In the genomic region with DNA sequence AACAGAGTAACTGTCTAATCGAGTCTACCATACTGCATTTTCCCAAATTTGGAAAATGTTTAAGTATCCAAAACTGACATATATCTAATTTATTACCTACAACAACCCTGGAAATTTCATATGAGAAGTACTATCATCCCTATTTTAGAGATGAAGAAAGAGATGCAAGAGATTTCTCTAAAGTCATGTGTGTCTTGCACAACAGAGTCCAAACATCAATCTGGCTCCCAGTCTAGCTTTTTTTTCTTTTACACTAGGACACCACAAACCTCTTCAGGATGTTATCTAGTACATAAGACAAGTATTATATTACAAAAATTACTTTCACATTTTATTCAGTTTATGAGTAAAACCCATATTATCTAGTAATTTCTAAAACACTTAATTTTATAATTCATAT, we compare ENCODE assay signal across 33 cellular contexts. TPM values are rescaled to one million over a fixed set of nuclear protein-coding genes. Genes with fewer than 3 reads are reported as not detected.
"Had no signal": no experiment of that assay in that cellular context is flagged by ENCODE, and none has a peak within 500 bp of the region (broad histone marks: within the 10 kb centered on the region; RNA-seq: fewer than 3 reads in every experiment).

No MANE protein-coding gene starts in this region.

- H3K4me1 Mint-ChIP-seq: naive thymus-derived CD8-positive, alpha-beta T cell; stimulated activated memory B cell treated with anti-CD40 and anti-IgM and Interleukin-4, amounts not matched to agents 10 μg/mL and 1 μg/mL and 100 μg/mL, for 72 hours; stimulated activated naive CD8-positive, alpha-beta T cell treated with anti-CD3 and anti-CD28 coated beads, Interleukin-15, amount 100 ng/mL, for 72 hours had no signal

- H3K27ac Mint-ChIP-seq: naive thymus-derived CD8-positive, alpha-beta T cell; nephron; stimulated activated memory B cell treated with anti-CD40 and anti-IgM and Interleukin-4, amounts not matched to agents 10 μg/mL and 1 μg/mL and 100 μg/mL, for 72 hours; stimulated activated naive CD8-positive, alpha-beta T cell treated with anti-CD3 and anti-CD28 coated beads, Interleukin-15, amount 100 ng/mL, for 72 hours; type B pancreatic cell had no signal

- ATAC-seq: left ventricle myocardium superior; lower lobe of right lung; naive thymus-derived CD8-positive, alpha-beta T cell; stimulated activated memory B cell treated with anti-CD40 and anti-IgM and Interleukin-4, amounts not matched to agents 10 μg/mL and 1 μg/mL and 100 μg/mL, for 72 hours; stimulated activated naive CD8-positive, alpha-beta T cell treated with anti-CD3 and anti-CD28 coated beads, Interleukin-15, amount 100 ng/mL, for 72 hours had no signal

- H3K4me3 Mint-ChIP-seq: naive thymus-derived CD8-positive, alpha-beta T cell; nephron; neural crest cell; stimulated activated memory B cell treated with anti-CD40 and anti-IgM and Interleukin-4, amounts not matched to agents 10 μg/mL and 1 μg/mL and 100 μg/mL, for 72 hours; stimulated activated naive CD8-positive, alpha-beta T cell treated with anti-CD3 and anti-CD28 coated beads, Interleukin-15, amount 100 ng/mL, for 72 hours; type B pancreatic cell had no signal

- DNase-seq: islet precursor cell; left ventricle myocardium superior; lower lobe of right lung; mammary epithelial cell; mesenchymal stem cell; naive thymus-derived CD8-positive, alpha-beta T cell; nucleus accumbens; right lobe of liver; stimulated activated CD4-positive, alpha-beta T cell treated with anti-CD3 and anti-CD28 coated beads, Interleukin-1b, Interleukin-23, amount 100 ng/mL, for 48 hours; stimulated activated CD4-positive, alpha-beta T cell treated with anti-CD3 and anti-CD28 coated beads, Interleukin-2, amount 100 ng/mL, for 48 hours; stimulated activated CD4-positive, alpha-beta T cell treated with anti-CD3 and anti-CD28 coated beads, Interleukin-4, amount 100 ng/mL, for 4 hours; stimulated activated CD8-positive, alpha-beta memory T cell treated with anti-CD3 and anti-CD28 coated beads, Interleukin-4, amount 100 ng/mL, for 48 hours; stimulated activated naive CD4-positive, alpha-beta T cell treated with Interleukin-2 at 50 U/mL for 16 hours; stimulated activated naive CD8-positive, alpha-beta T cell treated with anti-CD3 and anti-CD28 coated beads, Interleukin-15, amount 100 ng/mL, for 72 hours; substantia nigra; uterus had no signal

- H3K4me3 ChIP-seq: hepatocyte, lower lobe of right lung, right atrium auricular region, right lobe of liver, smooth muscle cell, tibial nerve, uterus had no signal

- H3K27me3 Mint-ChIP-seq: naive thymus-derived CD8-positive, alpha-beta T cell; stimulated activated memory B cell treated with anti-CD40 and anti-IgM and Interleukin-4, amounts not matched to agents 10 μg/mL and 1 μg/mL and 100 μg/mL, for 72 hours; stimulated activated naive CD8-positive, alpha-beta T cell treated with anti-CD3 and anti-CD28 coated beads, Interleukin-15, amount 100 ng/mL, for 72 hours; type B pancreatic cell had no signal

- H3K9me3 Mint-ChIP-seq: naive thymus-derived CD8-positive, alpha-beta T cell; nephron; neural crest cell; stimulated activated memory B cell treated with anti-CD40 and anti-IgM and Interleukin-4, amounts not matched to agents 10 μg/mL and 1 μg/mL and 100 μg/mL, for 72 hours; stimulated activated naive CD8-positive, alpha-beta T cell treated with anti-CD3 and anti-CD28 coated beads, Interleukin-15, amount 100 ng/mL, for 72 hours; type B pancreatic cell had no signal

- H3K36me3 Mint-ChIP-seq: naive thymus-derived CD8-positive, alpha-beta T cell; stimulated activated memory B cell treated with anti-CD40 and anti-IgM and Interleukin-4, amounts not matched to agents 10 μg/mL and 1 μg/mL and 100 μg/mL, for 72 hours; type B pancreatic cell had no signal

RNA-seq across cellular contexts. Expression of gene GLIPR1L1, which starts 43.5 kb away (rescaled TPM):
- total RNA-seq: hepatocyte; kidney epithelial cell; left ventricle myocardium superior; lower lobe of right lung; mammary epithelial cell; mucosa of gallbladder; naive thymus-derived CD8-positive, alpha-beta T cell; neural crest cell; osteocyte; posterior vena cava; pulmonary artery endothelial cell; renal cortical epithelial cell; right atrium auricular region; right lobe of liver; skeletal muscle tissue; smooth muscle cell; temporal lobe; tibial nerve; ureter; uterus had no signal
